In genomic region chr14:51014625-51015024, GRCh38 we compare ENCODE assay signal across 26 cellular contexts.
DNase-seq lines count a peak whose midpoint lies in the region; ATAC-seq and TF ChIP-seq lines count a peak whose summit lies in the region.
"Had no signal": no experiment of that assay in that cellular context is flagged by ENCODE, and none has a peak within 500 bp of the region (broad histone marks: within the 10 kb centered on the region; RNA-seq: fewer than 3 reads in every experiment).

No MANE protein-coding gene starts in this region.

- H3K27me3 ChIP-seq in GM23248 (replicated peaks; ENCODE audit: insufficient read depth) (no peaks in the 10 kb centered on the region), neural progenitor cell (no peaks in the 10 kb centered on the region)
- H3K27me3 ChIP-seq: heart right ventricle, spleen, tibial artery had no signal

- in situ Hi-C loops in GM23248 (cut with MboI) = no loop called here
- in situ Hi-C loops in astrocyte of the spinal cord (cut with HindIII; ENCODE audit: low sequenced_read_pairs) = no loop called here

- H3K27ac Mint-ChIP-seq in neural progenitor cell = peak overlapping the region; percentile 32
- H3K27ac Mint-ChIP-seq in activated naive CD4-positive, alpha-beta T cell treated with anti-CD3 and anti-CD28 coated beads, Interleukin-2, amount 50 U/mL, for 72 hours = no peak overlapping the region
- H3K27ac Mint-ChIP-seq: activated CD4-positive, alpha-beta T cell treated with anti-CD3 and anti-CD28 coated beads for 36 hours; activated naive CD4-positive, alpha-beta T cell treated with anti-CD3 and anti-CD28 coated beads, Interleukin-2, amount 10 ng/mL, durations not matched to agents 7 days and 5 days; CD4-positive, alpha-beta memory T cell; T-helper 1 cell treated with Interleukin-12 subunit alpha and Interleukin-12 subunit beta and Interleukin-4 antibody, amounts not matched to agents 30 μg/mL and 1 μg/mL, for 36 hours had no signal

- H3K36me3 Mint-ChIP-seq in neural progenitor cell = peaks cover 9% of the 10 kb centered on the region
- H3K36me3 Mint-ChIP-seq in activated naive CD4-positive, alpha-beta T cell treated with anti-CD3 and anti-CD28 coated beads, Interleukin-2, amount 50 U/mL, for 72 hours = no peaks in the 10 kb centered on the region
- H3K36me3 Mint-ChIP-seq: activated naive CD4-positive, alpha-beta T cell treated with anti-CD3 and anti-CD28 coated beads, Interleukin-2, amount 10 ng/mL, durations not matched to agents 7 days and 5 days; CD4-positive, alpha-beta memory T cell; naive B cell had no signal

- H3K27me3 Mint-ChIP-seq in neural progenitor cell (ENCODE audit: insufficient read depth, low read depth) = no peaks in the 10 kb centered on the region
- H3K27me3 Mint-ChIP-seq: activated CD4-positive, alpha-beta T cell treated with anti-CD3 and anti-CD28 coated beads for 36 hours; naive B cell had no signal

- no peak overlapping the region for H2AFZ ChIP-seq in GM23248
- no peak overlapping the region for H2AFZ ChIP-seq in neural progenitor cell (replicated peaks)

- H3K9me3 ChIP-seq in GM23248 (ENCODE audit: low read depth) (no peaks in the 10 kb centered on the region), neural progenitor cell (ENCODE audit: low read depth) (no peaks in the 10 kb centered on the region)
- H3K9me3 ChIP-seq: heart right ventricle, spleen, tibial artery had no signal

- no peak overlapping the region for H3K27ac ChIP-seq in GM23248
- H3K27ac ChIP-seq in neural progenitor cell = no peak overlapping the region
- H3K27ac ChIP-seq: heart right ventricle, spleen, tibial artery had no signal

- H3F3A ChIP-seq in GM23248 (ENCODE audit: insufficient read depth) (peaks cover 9% of the 10 kb centered on the region; the same call in 1 of the 2 replicates), neural progenitor cell (ENCODE audit: low read depth) (no peaks in the 10 kb centered on the region)

- H3K79me2 ChIP-seq in GM23248 (ENCODE audit: insufficient read depth) (no peaks in the 10 kb centered on the region), neural progenitor cell (ENCODE audit: low read depth) (no peaks in the 10 kb centered on the region)

- DNase-seq in DMS79 treated with DMSO at 0.1 percent for 48 hours (lab: John Stamatoyannopoulos, UW) (peak; percentile 65), DMS79 (lab: John Stamatoyannopoulos, UW) (no peak), GM23248 (peak; percentile 42), astrocyte of the spinal cord (ENCODE audit: low read depth, low spot score) (peak; percentile 11), neural progenitor cell (ENCODE audit: low spot score) (no peak), HuH-7 (ENCODE audit: low spot score) (no peak)
- DNase-seq in activated naive CD4-positive, alpha-beta T cell treated with anti-CD3 and anti-CD28 coated beads, Interleukin-2, amount 50 U/mL, for 72 hours (ENCODE audit: low spot score in 2 of 2) = no peak
- DNase-seq: 8988T; activated CD4-positive, alpha-beta T cell treated with anti-CD3 and anti-CD28 coated beads for 36 hours; activated naive CD4-positive, alpha-beta T cell treated with anti-CD3 and anti-CD28 coated beads, Interleukin-2, amount 10 ng/mL, durations not matched to agents 7 days and 5 days; activated T-cell treated with anti-CD3 and anti-CD28 coated beads, Interleukin-2, amount 50 U/mL, for 48 hours; CD4-positive, alpha-beta memory T cell; left cardiac atrium; naive B cell; NCI-H1417 treated with DMSO at 0.1 percent for 48 hours; NCI-H2081 treated with DMSO at 0.1 percent for 48 hours; NK-92 treated with Interleukin-12 subunit alpha and Interleukin-12 subunit beta, amount 100 ng/mL, for 24 hours; spleen; stimulated activated CD4-positive, alpha-beta T cell treated with anti-CD3 and anti-CD28 coated beads, Interleukin-4, amount 100 ng/mL, for 4 hours; stimulated activated naive CD4-positive, alpha-beta T cell had no signal

- H3K36me3 ChIP-seq in GM23248 (ENCODE audit: low read depth) (no peaks in the 10 kb centered on the region), neural progenitor cell (no peaks in the 10 kb centered on the region)
- H3K36me3 ChIP-seq: heart right ventricle, spleen, tibial artery had no signal

- ATAC-seq in GM18861 (IDR thresholded peaks at IDR 0.05; ENCODE audit: unreplicated experiment) = no peak
- ATAC-seq in activated naive CD4-positive, alpha-beta T cell treated with anti-CD3 and anti-CD28 coated beads, Interleukin-2, amount 50 U/mL, for 72 hours = no peak
- ATAC-seq: activated CD4-positive, alpha-beta T cell treated with anti-CD3 and anti-CD28 coated beads for 36 hours; Panc1 had no signal

- no peaks in the 10 kb centered on the region for H3K9me3 Mint-ChIP-seq in neural progenitor cell
- no peaks in the 10 kb centered on the region for H3K9me3 Mint-ChIP-seq in activated naive CD4-positive, alpha-beta T cell treated with anti-CD3 and anti-CD28 coated beads, Interleukin-2, amount 50 U/mL, for 72 hours
- H3K9me3 Mint-ChIP-seq: activated naive CD4-positive, alpha-beta T cell treated with anti-CD3 and anti-CD28 coated beads, Interleukin-2, amount 10 ng/mL, durations not matched to agents 7 days and 5 days; CD4-positive, alpha-beta memory T cell; central memory CD8-positive, alpha-beta T cell; naive B cell; T-helper 1 cell treated with Interleukin-12 subunit alpha and Interleukin-12 subunit beta and Interleukin-4 antibody, amounts not matched to agents 30 μg/mL and 1 μg/mL, for 36 hours had no signal

- peak overlapping the region; percentile 29 for H3K4me2 ChIP-seq in GM23248 (ENCODE audit: unreplicated experiment)
- H3K4me2 ChIP-seq in neural progenitor cell = no peak overlapping the region

- H3K9ac ChIP-seq in GM23248 (no peak overlapping the region), neural progenitor cell (no peak overlapping the region)

- no peak for TF ChIP-seq CTCF in astrocyte of the spinal cord (IDR thresholded peaks at IDR 0.05; ENCODE audit: low read depth, low read length)
- no peak for TF ChIP-seq CTCF in neural progenitor cell (IDR thresholded peaks at IDR 0.05)

- WGBS in GM23248 (ENCODE audit: low coverage in 1 of 2, low lambda C conversion rate in 2 of 2, missing lambda C conversion rate in 2 of 2), 2 experiments = 19 to 29% methylated on average over 3 of the region's 3 CpGs

- H4K20me1 ChIP-seq in GM23248 (ENCODE audit: insufficient read depth) (no peaks in the 10 kb centered on the region), neural progenitor cell (ENCODE audit: low read depth) (no peaks in the 10 kb centered on the region)

- no peak overlapping the region for H3K4me3 Mint-ChIP-seq in neural progenitor cell
- H3K4me3 Mint-ChIP-seq: activated CD4-positive, alpha-beta T cell treated with anti-CD3 and anti-CD28 coated beads for 36 hours; activated naive CD4-positive, alpha-beta T cell treated with anti-CD3 and anti-CD28 coated beads, Interleukin-2, amount 10 ng/mL, durations not matched to agents 7 days and 5 days; CD4-positive, alpha-beta memory T cell; central memory CD8-positive, alpha-beta T cell; naive B cell; T-helper 1 cell treated with Interleukin-12 subunit alpha and Interleukin-12 subunit beta and Interleukin-4 antibody, amounts not matched to agents 30 μg/mL and 1 μg/mL, for 36 hours had no signal

- H3K4me1 ChIP-seq in GM23248 (ENCODE audit: insufficient read depth) (peaks cover 27% of the 10 kb centered on the region), neural progenitor cell (peaks cover 3% of the 10 kb centered on the region)
- H3K4me1 ChIP-seq: spleen had no signal

- H3K9me2 ChIP-seq in GM23248 (ENCODE audit: insufficient read depth) = 0 out of 2 replicates have a peak, but pooled peaks cover 5% of the 10 kb centered on the region

- H3K4me3 ChIP-seq in GM23248 (no peak overlapping the region), astrocyte of the spinal cord (ENCODE audit: low read depth, low read length) (no peak overlapping the region), neural progenitor cell (no peak overlapping the region)
- H3K4me3 ChIP-seq: heart right ventricle, spleen, tibial artery had no signal

- H3K4me1 Mint-ChIP-seq in neural progenitor cell = no peaks in the 10 kb centered on the region
- H3K4me1 Mint-ChIP-seq: activated CD4-positive, alpha-beta T cell treated with anti-CD3 and anti-CD28 coated beads for 36 hours; activated naive CD4-positive, alpha-beta T cell treated with anti-CD3 and anti-CD28 coated beads, Interleukin-2, amount 10 ng/mL, durations not matched to agents 7 days and 5 days; CD4-positive, alpha-beta memory T cell; central memory CD8-positive, alpha-beta T cell; naive B cell had no signal

Comparison
In these comparisons a context has a peak if more than half of its experiments do, and no peak if none do; other contexts are left out.
1. DNase-seq: peak in DMS79 treated with DMSO at 0.1 percent for 48 hours (single experiment), GM23248 (single experiment) and astrocyte of the spinal cord (single experiment); none in DMS79 (single experiment), neural progenitor cell (single experiment), activated naive CD4-positive, alpha-beta T cell treated with anti-CD3 and anti-CD28 coated beads, Interleukin-2, amount 50 U/mL, for 72 hours (0 of 2) and HuH-7 (single experiment).